19 cellular contexts compared by ENCODE assay signal in genomic region chr9:121910491-121911040, GRCh38.
DNase-seq lines count a peak whose midpoint lies in the region; ATAC-seq and TF ChIP-seq lines count a peak whose summit lies in the region.
"Had no signal": no experiment of that assay in that cellular context is flagged by ENCODE, and none has a peak within 500 bp of the region (broad histone marks: within the 10 kb centered on the region; RNA-seq: fewer than 3 reads in every experiment).

No MANE protein-coding gene starts in this region.

- H3K27ac ChIP-seq in BLaER1 = no peak overlapping the region
- no peak overlapping the region for H3K27ac ChIP-seq in gastrocnemius medialis
- H3K27ac ChIP-seq: 22Rv1, A549 had no signal

- in situ Hi-C loops in gastrocnemius medialis (cut with MboI; ENCODE audit: low sequenced_read_pairs in 4 of 4) = no loop called here

- H4K20me1 ChIP-seq in BLaER1 = no peaks in the 10 kb centered on the region

- H3K4me3 ChIP-seq in BLaER1 (no peak overlapping the region), fibroblast of villous mesenchyme (ENCODE audit: low read depth, low read length) (no peak overlapping the region), gastrocnemius medialis (no peak overlapping the region)
- H3K4me3 ChIP-seq in Jurkat, Clone E6-1 (ENCODE audit: low read length) = no peak overlapping the region
- H3K4me3 ChIP-seq: A549 had no signal

- intact Hi-C loops in gastrocnemius medialis (cut with DNase I; ENCODE audit: low total_unique reads) = no loop called here

- H3K4me2 ChIP-seq in BLaER1 = peak overlapping the region; percentile 37
- H3K4me2 ChIP-seq: A549 had no signal

- H3K36me3 ChIP-seq in BLaER1 (no peaks in the 10 kb centered on the region), gastrocnemius medialis (no peaks in the 10 kb centered on the region)

- no peak for ATAC-seq in gastrocnemius medialis
- ATAC-seq: A549; CD8-positive, alpha-beta T cell; HCT116 had no signal

- H3K4me1 ChIP-seq in BLaER1 = peaks cover 21% of the 10 kb centered on the region; the same call in 1 of the 2 replicates
- no peaks in the 10 kb centered on the region for H3K4me1 ChIP-seq in gastrocnemius medialis

- no peak overlapping the region for H3K9ac ChIP-seq in BLaER1

- no peak for TF ChIP-seq CTCF in fibroblast of villous mesenchyme (IDR thresholded peaks at IDR 0.05; ENCODE audit: insufficient read depth, low read depth, low read length)
- no peak for TF ChIP-seq CTCF in gastrocnemius medialis (IDR thresholded peaks at IDR 0.05 in 4 of 5, conservative IDR thresholded peaks at IDR 0.05 in 1 of 5)

- TF ChIP-seq POLR2A in gastrocnemius medialis (IDR thresholded peaks at IDR 0.05) = no peak

- H3K27me3 ChIP-seq in BLaER1 (no peaks in the 10 kb centered on the region), gastrocnemius medialis (no peaks in the 10 kb centered on the region)

- H3K9me3 ChIP-seq in BLaER1 = no peaks in the 10 kb centered on the region
- no peaks in the 10 kb centered on the region for H3K9me3 ChIP-seq in gastrocnemius medialis
- H3K9me3 ChIP-seq: A549 had no signal

- DNase-seq in Jurkat, Clone E6-1 (ENCODE audit: low read depth, low spot score) = peak; percentile 50
- DNase-seq in astrocyte of the hippocampus (ENCODE audit: low read depth, low spot score) (peak; percentile 34), fibroblast of villous mesenchyme (ENCODE audit: low read depth) (peak; percentile 70), NCI-H510A treated with DMSO at 0.1 percent for 48 hours (lab: John Stamatoyannopoulos, UW) (no peak), gastrocnemius medialis (no peak), NCI-H2081 (lab: John Stamatoyannopoulos, UW) (no peak)
- DNase-seq: AML-193; Calu3; CD8-positive, alpha-beta T cell; DMS53; DND-41; GOT3; H7; HFFc6; KG1 had no signal

Comparison
In these comparisons a context has a peak if more than half of its experiments do, and no peak if none do; other contexts are left out.
1. DNase-seq: peak in Jurkat, Clone E6-1 (single experiment), astrocyte of the hippocampus (single experiment) and fibroblast of villous mesenchyme (single experiment); none in NCI-H510A treated with DMSO at 0.1 percent for 48 hours (single experiment), gastrocnemius medialis (0 of 2) and NCI-H2081 (0 of 2).